1 cellular context compared by ENCODE assay signal in genomic region chr13:53507741-53508140, GRCh38.
TF ChIP-seq lines count a peak whose summit lies in the region.

No MANE protein-coding gene starts in this region.

TF ChIP-seq in H1, 55 proteins besides CTCF, POLR2A, EP300 and RAD21 (continued from another document):
- TF ChIP-seq CHD7 (IDR thresholded peaks at IDR 0.05; ENCODE audit: insufficient replicate concordance, low read length) (no peak), ATF2 (IDR thresholded peaks at IDR 0.05; ENCODE audit: low read length) (no peak), POU5F1 (IDR thresholded peaks at IDR 0.05; ENCODE audit: low read depth, low read length) (no peak), CBX5 (IDR thresholded peaks at IDR 0.05; ENCODE audit: low read depth, low read length) (no peak), ATF3 (IDR thresholded peaks at IDR 0.05; ENCODE audit: insufficient read depth, low read depth, low read length) (no peak), BCL11A (IDR thresholded peaks at IDR 0.05; ENCODE audit: low read depth in 2 of 2, low read length in 2 of 2) (no peak), TAF1 (IDR thresholded peaks at IDR 0.05; ENCODE audit: low read depth, low read length) (no peak), TAF7 (optimal IDR thresholded peaks at IDR 0.05; ENCODE audit: borderline replicate concordance, low read depth, low read length) (no peak), ASH2L (IDR thresholded peaks at IDR 0.05; ENCODE audit: low read length) (no peak), MAFK (IDR thresholded peaks at IDR 0.05; ENCODE audit: low read depth, low read length) (no peak), SIN3A (conservative IDR thresholded peaks at IDR 0.05 in 1 of 2, IDR thresholded peaks at IDR 0.05 in 1 of 2; ENCODE audit: low read depth in 1 of 2, low read length in 2 of 2) (no peak), KDM5A (IDR thresholded peaks at IDR 0.05; ENCODE audit: low read length) (no peak), ZNF274 (IDR thresholded peaks at IDR 0.05; ENCODE audit: borderline replicate concordance, extremely low read depth, low read length) (no peak), SIX5 (IDR thresholded peaks at IDR 0.05; ENCODE audit: low read depth, low read length) (no peak)
